8 cellular contexts compared by ENCODE assay signal in genomic region chr7:35725280-35725680, GRCh38. TPM values are rescaled to one million over a fixed set of nuclear protein-coding genes. Genes with fewer than 3 reads are reported as not detected.
DNase-seq lines count a peak whose midpoint lies in the region; ATAC-seq and FAIRE-seq lines count a peak whose summit lies in the region.

No MANE protein-coding gene starts in this region.

- DNase-seq in activated CD4-positive, alpha-beta memory T cell treated with anti-CD3 and anti-CD28 coated beads for 36 hours: peak; percentile 63
- peak; percentile 61 for DNase-seq in small intestine
- DNase-seq in cerebellar nuclear complex (lab: John Stamatoyannopoulos, UW): no peak
- no peak for DNase-seq in NCI-H345 treated with DMSO at 0.1 percent for 48 hours (lab: John Stamatoyannopoulos, UW; ENCODE audit: unreplicated experiment)
- no peak for DNase-seq in NCI-H2029 (lab: John Stamatoyannopoulos, UW)
- no peak for DNase-seq in T1000 (lab: John Stamatoyannopoulos, UW)

- H3K4me1 ChIP-seq in small intestine (ENCODE audit: control insufficient read depth in 2 of 2, insufficient read depth in 1 of 2, low read depth in 1 of 2, low read length in 1 of 2): no peaks in the 10 kb centered on the region

- H3K27ac Mint-ChIP-seq in activated CD4-positive, alpha-beta memory T cell treated with anti-CD3 and anti-CD28 coated beads for 36 hours: peak overlapping the region; percentile 4

- peaks cover 84% of the 10 kb centered on the region for H3K4me1 Mint-ChIP-seq in activated CD4-positive, alpha-beta memory T cell treated with anti-CD3 and anti-CD28 coated beads for 36 hours (ENCODE audit: low read depth)

- CTCF ChIA-PET in activated CD4-positive, alpha-beta memory T cell treated with anti-CD3 and anti-CD28 coated beads for 36 hours (lab: Charles Lee): interaction anchor here (0.7 to 6.7 kb wide), 12 partner anchors 14 to 182 kb away, joined by 3 to 46 read pairs (median 6); partner anchors contain the start of gene SEPTIN7

- H3K4me3 Mint-ChIP-seq in activated CD4-positive, alpha-beta memory T cell treated with anti-CD3 and anti-CD28 coated beads for 36 hours: no peak overlapping the region

- H3K27me3 Mint-ChIP-seq in activated CD4-positive, alpha-beta memory T cell treated with anti-CD3 and anti-CD28 coated beads for 36 hours: peaks cover 3% of the 10 kb centered on the region

- no peaks in the 10 kb centered on the region for H3K36me3 ChIP-seq in small intestine (ENCODE audit: control insufficient read depth in 2 of 2, insufficient read depth in 2 of 2, low read length in 2 of 2)

- peak overlapping the region in 1 of 2 donors; percentile 64 for H3K27ac ChIP-seq in small intestine (ENCODE audit: low read depth in 1 of 2, low read length in 1 of 2)

- H3K4me3 ChIP-seq in small intestine (ENCODE audit: low read depth in 1 of 2, low read length in 2 of 2): no peak overlapping the region

- H3K27me3 ChIP-seq in small intestine (ENCODE audit: control insufficient read depth in 2 of 2, insufficient read depth in 2 of 2, low read length in 2 of 2): no peaks in the 10 kb centered on the region

- POLR2A ChIA-PET in activated CD4-positive, alpha-beta memory T cell treated with anti-CD3 and anti-CD28 coated beads for 36 hours (lab: Charles Lee): interaction anchor here (1.1 to 6.3 kb wide), 3 partner anchors 25 to 78 kb away, joined by 3 to 35 read pairs (median 3); partner anchors contain the start of gene SEPTIN7

- no peaks in the 10 kb centered on the region for H3K9me3 Mint-ChIP-seq in activated CD4-positive, alpha-beta memory T cell treated with anti-CD3 and anti-CD28 coated beads for 36 hours

- intact Hi-C loops in activated CD4-positive, alpha-beta memory T cell treated with anti-CD3 and anti-CD28 coated beads for 36 hours (cut with micrococcal nuclease): loop anchor here (10.0 kb wide), 2 partner anchors 560 to 690 kb away; partner anchors contain the start of gene DPY19L1

- FAIRE-seq in small intestine (lab: Jason Lieb, UNC): no peak

- 71 to 93% (median 77%) methylated on average over 10 of the region's 10 CpGs for WGBS in small intestine, 3 donors

- ATAC-seq in GM18909 (IDR thresholded peaks at IDR 0.05; ENCODE audit: poor library complexity, unreplicated experiment) (peak; percentile 31), HG03060 (IDR thresholded peaks at IDR 0.05; ENCODE audit: low read depth, unreplicated experiment) (peak; percentile 30)

- H3K9me3 ChIP-seq in small intestine (ENCODE audit: control insufficient read depth, low read depth): no peaks in the 10 kb centered on the region

- no peaks in the 10 kb centered on the region for H3K36me3 Mint-ChIP-seq in activated CD4-positive, alpha-beta memory T cell treated with anti-CD3 and anti-CD28 coated beads for 36 hours

RNA-seq across cellular contexts. Expression of gene HERPUD2, which starts 30.3 kb away (rescaled TPM):
- 10 to 100 TPM; 26.2 to 29.6 TPM for total RNA-seq in activated CD4-positive, alpha-beta memory T cell treated with anti-CD3 and anti-CD28 coated beads for 36 hours
- 10 to 100 TPM in 1 of 3 donors, 1 to 10 TPM in 2; 8.9 to 10.2 (median 10.0) TPM for polyA plus RNA-seq in small intestine

Comparison
In these comparisons a context has a peak if more than half of its experiments do, and no peak if none do; other contexts are left out.
1. DNase-seq: peak in activated CD4-positive, alpha-beta memory T cell treated with anti-CD3 and anti-CD28 coated beads for 36 hours (single experiment) and small intestine (single experiment); none in cerebellar nuclear complex (0 of 2), NCI-H345 treated with DMSO at 0.1 percent for 48 hours (single experiment), NCI-H2029 (single experiment) and T1000 (single experiment).